In genomic region chr5:33501899-33502298, GRCh38 we compare ENCODE assay signal across 31 cellular contexts.
"Had no signal": no experiment of that assay in that cellular context is flagged by ENCODE, and none has a peak within 500 bp of the region (broad histone marks: within the 10 kb centered on the region; RNA-seq: fewer than 3 reads in every experiment).

No MANE protein-coding gene starts in this region.

- H3K4me1 Mint-ChIP-seq: activated B cell treated with CpG ODN at 0.5 μM for 24 hours; activated T-helper 17 cell treated with anti-CD3 and anti-CD28 coated beads, Interleukin-2, amount 50 U/mL, for 72 hours had no signal

- H3K27me3 ChIP-seq: esophagus muscularis mucosa, foreskin keratinocyte, gastrocnemius medialis, heart left ventricle had no signal

- H3K4me3 Mint-ChIP-seq: activated B cell treated with CpG ODN at 0.5 μM for 24 hours; activated CD8-positive, alpha-beta T cell treated with anti-CD3 and anti-CD28 coated beads for 36 hours; activated naive CD8-positive, alpha-beta T cell; activated T-cell treated with anti-CD3 and anti-CD28 coated beads, Interleukin-2, amount 50 U/mL, for 4 hours; activated T-helper 17 cell treated with anti-CD3 and anti-CD28 coated beads, Interleukin-2, amount 50 U/mL, for 72 hours; effector memory CD8-positive, alpha-beta T cell had no signal

- ATAC-seq: activated CD4-positive, CD25-positive, alpha-beta regulatory T cell treated with anti-CD3 and anti-CD28 coated beads, Interleukin-2, amount 50 U/mL, for 24 hours; activated CD8-positive, alpha-beta T cell treated with anti-CD3 and anti-CD28 coated beads for 36 hours; activated T-cell treated with anti-CD3 and anti-CD28 coated beads, Interleukin-2, amount 50 U/mL, for 4 hours; activated T-helper 17 cell treated with anti-CD3 and anti-CD28 coated beads, Interleukin-2, amount 50 U/mL, for 72 hours; effector memory CD8-positive, alpha-beta T cell; foreskin keratinocyte; gastrocnemius medialis; heart left ventricle had no signal

- H3K9me3 ChIP-seq: esophagus muscularis mucosa, gastrocnemius medialis, heart left ventricle had no signal

- H3K36me3 ChIP-seq: esophagus muscularis mucosa, gastrocnemius medialis, heart left ventricle had no signal

- H3K27me3 Mint-ChIP-seq: activated B cell treated with CpG ODN at 0.5 μM for 24 hours; activated CD8-positive, alpha-beta T cell treated with anti-CD3 and anti-CD28 coated beads for 36 hours; activated naive CD8-positive, alpha-beta T cell; activated T-helper 17 cell treated with anti-CD3 and anti-CD28 coated beads, Interleukin-2, amount 50 U/mL, for 72 hours; effector memory CD8-positive, alpha-beta T cell had no signal

- H3K27ac Mint-ChIP-seq: activated B cell treated with CpG ODN at 0.5 μM for 24 hours; activated CD8-positive, alpha-beta T cell treated with anti-CD3 and anti-CD28 coated beads for 36 hours; activated naive CD8-positive, alpha-beta T cell; activated T-helper 17 cell treated with anti-CD3 and anti-CD28 coated beads, Interleukin-2, amount 50 U/mL, for 72 hours; effector memory CD8-positive, alpha-beta T cell had no signal

- H3K4me3 ChIP-seq: esophagus muscularis mucosa, gastrocnemius medialis, heart left ventricle had no signal

- H3K9me3 Mint-ChIP-seq: activated B cell treated with CpG ODN at 0.5 μM for 24 hours; activated CD8-positive, alpha-beta T cell treated with anti-CD3 and anti-CD28 coated beads for 36 hours; activated T-cell treated with anti-CD3 and anti-CD28 coated beads, Interleukin-2, amount 50 U/mL, for 4 hours; activated T-helper 17 cell treated with anti-CD3 and anti-CD28 coated beads, Interleukin-2, amount 50 U/mL, for 72 hours; effector memory CD8-positive, alpha-beta T cell had no signal

- H3K4me1 ChIP-seq: esophagus muscularis mucosa, foreskin keratinocyte, gastrocnemius medialis, heart left ventricle had no signal

- DNase-seq: activated B cell treated with CpG ODN at 0.5 μM for 24 hours; activated CD4-positive, alpha-beta T cell treated with anti-CD3 and anti-CD28 coated beads for 48 hours; activated CD4-positive, alpha-beta T cell treated with anti-CD3 and anti-CD28 coated beads, Interleukin-2, amount 50 U/mL, for 1 hour; activated CD4-positive, alpha-beta T cell treated with anti-CD3 and anti-CD28 coated beads, Interleukin-2, amount 50 U/mL, for 48 hours; activated CD8-positive, alpha-beta memory T cell treated with anti-CD3 and anti-CD28 coated beads for 24 hours; activated CD8-positive, alpha-beta T cell treated with anti-CD3 and anti-CD28 coated beads for 36 hours; activated effector memory CD4-positive, alpha-beta T cell treated with Interleukin-2 at 50 U/mL for 16 hours; activated gamma-delta T cell treated with Interleukin-2 at 50 U/mL for 16 hours; activated naive CD4-positive, alpha-beta T cell treated with anti-CD3 and anti-CD28 coated beads, Interleukin-2, amount 50 U/mL, for 16 hours; activated naive CD4-positive, alpha-beta T cell treated with Interleukin-2 at 50 U/mL for 16 hours; activated T-cell treated with anti-CD3 and anti-CD28 coated beads, Interleukin-2, amount 50 U/mL, for 4 hours; amniotic stem cell; anterior cingulate cortex; caudate nucleus; cortex of kidney; dermis blood vessel endothelial cell; effector CD4-positive, alpha-beta T cell; effector memory CD8-positive, alpha-beta T cell; erythroblast; foreskin keratinocyte; gastrocnemius medialis; glutamatergic neuron; heart left ventricle; T-helper 2 cell had no signal

- H3K27ac ChIP-seq: esophagus muscularis mucosa, foreskin keratinocyte, gastrocnemius medialis, heart left ventricle, VCaP had no signal

- H3K36me3 Mint-ChIP-seq: activated naive CD8-positive, alpha-beta T cell had no signal

- FAIRE-seq: astrocyte, colon had no signal
